ENCODE assay signal across 25 cellular contexts in genomic region chr7:100804681-100805431, GRCh38. TPM values are rescaled to one million over a fixed set of nuclear protein-coding genes. Genes with fewer than 3 reads are reported as not detected.
DNase-seq lines count a peak whose midpoint lies in the region; ATAC-seq and TF ChIP-seq lines count a peak whose summit lies in the region.
"Had no signal": no experiment of that assay in that cellular context is flagged by ENCODE, and none has a peak within 500 bp of the region (broad histone marks: within the 10 kb centered on the region; RNA-seq: fewer than 3 reads in every experiment).

No MANE protein-coding gene starts in this region.

- POLR2A ChIA-PET in WTC11 (lab: Charles Lee), result interaction anchor here (1.5 kb wide), 1 partner anchor 70 kb away, joined by 4 read pairs; the partner anchor contains the start of gene SRRT

- no peak for ATAC-seq in WTC11
- no peak for ATAC-seq in stimulated activated memory B cell treated with anti-CD40 and anti-IgM and Interleukin-4, amounts not matched to agents 10 μg/mL and 1 μg/mL and 100 μg/mL, for 72 hours
- ATAC-seq in GM21381 (IDR thresholded peaks at IDR 0.05; ENCODE audit: unreplicated experiment), result no peak
- ATAC-seq in esophagus mucosa, result no peak
- no peak for ATAC-seq in HG03432 (IDR thresholded peaks at IDR 0.05; ENCODE audit: unreplicated experiment)
- ATAC-seq: activated CD4-positive, alpha-beta T cell treated with anti-CD3 and anti-CD28 coated beads for 36 hours; activated T-cell treated with anti-CD3 and anti-CD28 coated beads, Interleukin-2, amount 50 U/mL, for 4 hours; stimulated activated effector memory CD8-positive, alpha-beta T cell treated with anti-CD3 and anti-CD28 coated beads, Interleukin-12 subunit alpha, Interleukin-12 subunit beta, amount 100 ng/mL, for 72 hours had no signal

- H3K4me3 Mint-ChIP-seq in WTC11 (no peak overlapping the region), CD14-positive monocyte (no peak overlapping the region)
- H3K4me3 Mint-ChIP-seq in stimulated activated memory B cell treated with anti-CD40 and anti-IgM and Interleukin-4, amounts not matched to agents 10 μg/mL and 1 μg/mL and 100 μg/mL, for 72 hours, result no peak overlapping the region
- H3K4me3 Mint-ChIP-seq: activated CD4-positive, alpha-beta T cell treated with anti-CD3 and anti-CD28 coated beads for 36 hours; activated naive CD4-positive, alpha-beta T cell treated with anti-CD3 and anti-CD28 coated beads for 36 hours; activated T-cell treated with anti-CD3 and anti-CD28 coated beads, Interleukin-2, amount 50 U/mL, for 4 hours; nephron progenitor cell had no signal

- H3K4me3 ChIP-seq in hepatocyte, result no peak overlapping the region
- H3K4me3 ChIP-seq: GM12878 had no signal

- H3K36me3 ChIP-seq in hepatocyte (replicated peaks; ENCODE audit: insufficient read depth, low read depth), result no peaks in the 10 kb centered on the region

- no peaks in the 10 kb centered on the region for H3K27me3 ChIP-seq in hepatocyte

- peaks cover 37% of the 10 kb centered on the region for H3K4me1 ChIP-seq in hepatocyte (ENCODE audit: insufficient read depth)

- no peaks in the 10 kb centered on the region for H3K9me3 Mint-ChIP-seq in WTC11
- H3K9me3 Mint-ChIP-seq in stimulated activated memory B cell treated with anti-CD40 and anti-IgM and Interleukin-4, amounts not matched to agents 10 μg/mL and 1 μg/mL and 100 μg/mL, for 72 hours, result no peaks in the 10 kb centered on the region
- peaks cover 0 to 3% (median 0%) of the 10 kb centered on the region in 7 donors for H3K9me3 Mint-ChIP-seq in CD14-positive monocyte
- H3K9me3 Mint-ChIP-seq: activated naive CD4-positive, alpha-beta T cell treated with anti-CD3 and anti-CD28 coated beads for 36 hours; activated T-cell treated with anti-CD3 and anti-CD28 coated beads, Interleukin-2, amount 50 U/mL, for 4 hours; nephron progenitor cell; stimulated activated effector memory CD8-positive, alpha-beta T cell treated with anti-CD3 and anti-CD28 coated beads, Interleukin-12 subunit alpha, Interleukin-12 subunit beta, amount 100 ng/mL, for 72 hours had no signal

- DNase-seq in EH (ENCODE audit: low read depth) (peak; percentile 44), WTC11 (ENCODE audit: low spot score) (no peak), hepatocyte (ENCODE audit: low spot score) (no peak), CD14-positive monocyte (ENCODE audit: low spot score) (no peak)
- DNase-seq: activated CD4-positive, alpha-beta T cell treated with anti-CD3 and anti-CD28 coated beads for 36 hours; activated naive CD4-positive, alpha-beta T cell treated with anti-CD3 and anti-CD28 coated beads for 36 hours; activated T-cell treated with anti-CD3 and anti-CD28 coated beads, Interleukin-2, amount 50 U/mL, for 4 hours; amygdala; DMS79 treated with DMSO at 0.1 percent for 48 hours; erythroblast; kidney; NCI-H1048; NCI-H1930; NCI-H345; NCI-H774; nephron progenitor cell; posterior cingulate gyrus; Right ventricle myocardium superior; stimulated activated CD4-positive, alpha-beta T cell treated with anti-CD3 and anti-CD28 coated beads, Interleukin-1b, Interleukin-23, amount 100 ng/mL, for 48 hours had no signal

- H3K4me1 Mint-ChIP-seq in WTC11, result peaks cover 19% of the 10 kb centered on the region
- H3K4me1 Mint-ChIP-seq in stimulated activated memory B cell treated with anti-CD40 and anti-IgM and Interleukin-4, amounts not matched to agents 10 μg/mL and 1 μg/mL and 100 μg/mL, for 72 hours, result peaks cover 17% of the 10 kb centered on the region
- peaks cover 28% of the 10 kb centered on the region for H3K4me1 Mint-ChIP-seq in CD14-positive monocyte

- no peaks in the 10 kb centered on the region for H3K27me3 Mint-ChIP-seq in WTC11 (ENCODE audit: low read depth)
- no peaks in the 10 kb centered on the region for H3K27me3 Mint-ChIP-seq in stimulated activated memory B cell treated with anti-CD40 and anti-IgM and Interleukin-4, amounts not matched to agents 10 μg/mL and 1 μg/mL and 100 μg/mL, for 72 hours
- H3K27me3 Mint-ChIP-seq in CD14-positive monocyte (ENCODE audit: low read depth in 3 of 3), result peaks cover 7 to 15% (median 14%) of the 10 kb centered on the region in 3 donors

- TF ChIP-seq CTCF in WTC11 (IDR thresholded peaks at IDR 0.05) (no peak), hepatocyte (IDR thresholded peaks at IDR 0.05; ENCODE audit: poor library complexity) (no peak), CD14-positive monocyte (IDR thresholded peaks at IDR 0.05) (no peak)

- 93% methylated on average over 22 of the region's 22 CpGs for WGBS in hepatocyte (ENCODE audit: low lambda C conversion rate, missing lambda C conversion rate)

- peak overlapping the region; percentile 20 for H3K27ac ChIP-seq in hepatocyte

- intact Hi-C loops in CD14-positive monocyte (cut with micrococcal nuclease), result no loop called here

- H3K27ac Mint-ChIP-seq in WTC11 (peak overlapping the region; percentile 53; the same call in 1 of the 2 replicates), CD14-positive monocyte (peak overlapping the region in 2 of 7 donors; percentile 4 to 33)
- peak overlapping the region; percentile 90 for H3K27ac Mint-ChIP-seq in stimulated activated memory B cell treated with anti-CD40 and anti-IgM and Interleukin-4, amounts not matched to agents 10 μg/mL and 1 μg/mL and 100 μg/mL, for 72 hours
- H3K27ac Mint-ChIP-seq: activated CD4-positive, alpha-beta T cell treated with anti-CD3 and anti-CD28 coated beads for 36 hours; activated naive CD4-positive, alpha-beta T cell treated with anti-CD3 and anti-CD28 coated beads for 36 hours had no signal

- H3K36me3 Mint-ChIP-seq in WTC11, result peaks cover 63% of the 10 kb centered on the region
- no peaks in the 10 kb centered on the region for H3K36me3 Mint-ChIP-seq in stimulated activated memory B cell treated with anti-CD40 and anti-IgM and Interleukin-4, amounts not matched to agents 10 μg/mL and 1 μg/mL and 100 μg/mL, for 72 hours
- H3K36me3 Mint-ChIP-seq in CD14-positive monocyte, result peaks cover 41 to 42% of the 10 kb centered on the region in 2 donors
- H3K36me3 Mint-ChIP-seq: stimulated activated effector memory CD8-positive, alpha-beta T cell treated with anti-CD3 and anti-CD28 coated beads, Interleukin-12 subunit alpha, Interleukin-12 subunit beta, amount 100 ng/mL, for 72 hours had no signal

- CTCF ChIA-PET in WTC11 (lab: Charles Lee), result interaction anchor here (1.0 to 8.5 kb wide), 3 partner anchors 23 to 171 kb away, joined by 3 to 131 read pairs (median 3); partner anchors contain the start of genes EPHB4 and SLC12A9

- H3K9me2 ChIP-seq in hepatocyte (replicated peaks; ENCODE audit: insufficient read depth), result no peaks in the 10 kb centered on the region

- no peak overlapping the region for H2AFZ ChIP-seq in hepatocyte

- no peaks in the 10 kb centered on the region for H4K20me1 ChIP-seq in hepatocyte (ENCODE audit: insufficient read depth, poor library complexity, severe bottlenecking)

- no peaks in the 10 kb centered on the region for H3K9me3 ChIP-seq in hepatocyte (ENCODE audit: low read depth)

- H3K79me2 ChIP-seq in hepatocyte, result peaks cover 2% of the 10 kb centered on the region

- H3K4me2 ChIP-seq in hepatocyte, result no peak overlapping the region

TF ChIP-seq in WTC11, 78 proteins besides CTCF, POLR2A, EP300 and RAD21 (continues in another document):
- TF ChIP-seq, protein P1, sequence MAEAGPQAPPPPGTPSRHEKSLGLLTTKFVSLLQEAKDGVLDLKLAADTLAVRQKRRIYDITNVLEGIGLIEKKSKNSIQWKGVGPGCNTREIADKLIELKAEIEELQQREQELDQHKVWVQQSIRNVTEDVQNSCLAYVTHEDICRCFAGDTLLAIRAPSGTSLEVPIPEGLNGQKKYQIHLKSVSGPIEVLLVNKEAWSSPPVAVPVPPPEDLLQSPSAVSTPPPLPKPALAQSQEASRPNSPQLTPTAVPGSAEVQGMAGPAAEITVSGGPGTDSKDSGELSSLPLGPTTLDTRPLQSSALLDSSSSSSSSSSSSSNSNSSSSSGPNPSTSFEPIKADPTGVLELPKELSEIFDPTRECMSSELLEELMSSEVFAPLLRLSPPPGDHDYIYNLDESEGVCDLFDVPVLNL (CRISPR knock-in tag; IDR thresholded peaks at IDR 0.05; ENCODE audit: borderline replicate concordance, low read depth), result no peak
- TF ChIP-seq ZNF396 (CRISPR knock-in tag; IDR thresholded peaks at IDR 0.05; ENCODE audit: borderline replicate concordance) (no peak), NR3C1 (CRISPR knock-in tag; conservative IDR thresholded peaks at IDR 0.05; ENCODE audit: low read depth) (no peak), E2F5 (CRISPR knock-in tag; IDR thresholded peaks at IDR 0.05) (no peak), GRHL2 (CRISPR knock-in tag; IDR thresholded peaks at IDR 0.05; ENCODE audit: insufficient replicate concordance, severe bottlenecking) (no peak)
- TF ChIP-seq, protein P2, sequence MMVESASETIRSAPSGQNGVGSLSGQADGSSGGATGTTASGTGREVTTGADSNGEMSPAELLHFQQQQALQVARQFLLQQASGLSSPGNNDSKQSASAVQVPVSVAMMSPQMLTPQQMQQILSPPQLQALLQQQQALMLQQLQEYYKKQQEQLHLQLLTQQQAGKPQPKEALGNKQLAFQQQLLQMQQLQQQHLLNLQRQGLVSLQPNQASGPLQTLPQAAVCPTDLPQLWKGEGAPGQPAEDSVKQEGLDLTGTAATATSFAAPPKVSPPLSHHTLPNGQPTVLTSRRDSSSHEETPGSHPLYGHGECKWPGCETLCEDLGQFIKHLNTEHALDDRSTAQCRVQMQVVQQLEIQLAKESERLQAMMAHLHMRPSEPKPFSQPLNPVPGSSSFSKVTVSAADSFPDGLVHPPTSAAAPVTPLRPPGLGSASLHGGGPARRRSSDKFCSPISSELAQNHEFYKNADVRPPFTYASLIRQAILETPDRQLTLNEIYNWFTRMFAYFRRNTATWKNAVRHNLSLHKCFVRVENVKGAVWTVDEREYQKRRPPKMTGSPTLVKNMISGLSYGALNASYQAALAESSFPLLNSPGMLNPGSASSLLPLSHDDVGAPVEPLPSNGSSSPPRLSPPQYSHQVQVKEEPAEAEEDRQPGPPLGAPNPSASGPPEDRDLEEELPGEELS (CRISPR knock-in tag; IDR thresholded peaks at IDR 0.05), result no peak

RNA-seq across cellular contexts. Expression of gene EPHB4, which starts 22.5 kb away (rescaled TPM):
- total RNA-seq in WTC11 (2021) (99.7 to 120 TPM (median 104 TPM) in 3 replicates), hepatocyte (57.9 and 61.1 TPM in 2 replicates), esophagus mucosa (30.3 TPM)
- polyA plus RNA-seq in hepatocyte (47.2 and 51.6 TPM in 2 replicates), CD14-positive monocyte (1 to 10 TPM; 5.0 to 6.5 TPM)

RNA-seq across cellular contexts. Expression of gene SLC12A9, which starts 47.7 kb away (rescaled TPM):
- total RNA-seq in WTC11 (2021), result 32.6 to 39.3 TPM (median 34.1 TPM) in 3 replicates
- 15.4 and 21.3 TPM in 2 replicates for total RNA-seq in hepatocyte
- 17.1 and 23.5 TPM in 2 replicates for polyA plus RNA-seq in hepatocyte
- polyA plus RNA-seq in CD14-positive monocyte, result 10 to 100 TPM; 18.8 to 19.3 TPM
- total RNA-seq in esophagus mucosa, result 13.5 TPM
